ENCODE assay signal across 8 cellular contexts in the genomic region with DNA sequence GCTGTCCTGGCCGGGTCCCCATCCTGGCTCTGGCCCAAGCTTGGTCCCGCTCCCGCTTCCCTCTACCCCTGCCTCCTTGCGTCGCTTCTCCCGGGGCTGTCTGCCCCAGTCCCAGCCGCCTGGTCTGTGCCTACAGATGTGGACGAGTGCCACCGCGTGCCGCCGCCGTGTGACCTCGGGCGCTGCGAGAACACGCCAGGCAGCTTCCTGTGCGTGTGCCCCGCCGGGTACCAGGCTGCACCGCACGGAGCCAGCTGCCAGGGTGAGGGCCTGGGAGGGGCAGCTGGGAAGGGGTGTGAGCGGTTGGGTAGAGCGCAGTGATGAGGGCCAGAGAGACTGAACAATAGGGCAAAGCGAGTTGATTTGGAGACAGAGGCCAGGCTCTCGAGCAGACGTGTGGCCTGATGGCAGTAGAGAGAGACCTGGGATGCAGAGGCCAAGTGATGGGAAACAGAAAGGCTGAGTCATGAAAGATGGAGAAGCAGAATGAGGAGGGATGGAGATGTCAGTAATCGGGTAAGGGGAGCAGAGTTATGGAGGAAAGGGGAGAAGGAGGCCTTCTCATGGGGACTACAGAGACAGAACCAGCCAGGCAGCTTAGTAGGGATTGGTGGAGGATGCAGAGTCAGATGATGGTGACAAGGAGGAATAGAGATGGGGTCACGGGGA. TPM values are rescaled to one million over a fixed set of nuclear protein-coding genes. Genes with fewer than 3 reads are reported as not detected.
DNase-seq lines count a peak whose midpoint lies in the region; ATAC-seq and TF ChIP-seq lines count a peak whose summit lies in the region.

No MANE protein-coding gene starts in this region.

- peaks cover 10% of the 10 kb centered on the region for H3K36me3 Mint-ChIP-seq in activated naive CD4-positive, alpha-beta T cell treated with anti-CD3 and anti-CD28 coated beads, Interleukin-2, amount 10 ng/mL, durations not matched to agents 7 days and 5 days

- POLR2A ChIA-PET in PC-3 (lab: Charles Lee; ENCODE audit: unreplicated experiment) = no interaction called here

- no peaks in the 10 kb centered on the region for H3F3A ChIP-seq in PC-3 (ENCODE audit: low read length, unreplicated experiment)

- H3K9me3 ChIP-seq in PC-3 (ENCODE audit: low read length) (no peaks in the 10 kb centered on the region), skeletal muscle tissue (ENCODE audit: control insufficient read depth in 3 of 3, low read length in 3 of 3) (no peaks in the 10 kb centered on the region)

- no TSS peak for BruUV-seq in PC-3 (replicated peaks; lab: Mats Ljungman, UMichigan)

- no peak overlapping the region for H3K9ac ChIP-seq in PC-3 (ENCODE audit: low read length)
- peak overlapping the region; percentile 64 to 91 (median 83) for H3K9ac ChIP-seq in skeletal muscle tissue (ENCODE audit: low read depth in 1 of 3, low read length in 3 of 3)

- CTCF ChIA-PET in PC-3 (lab: Charles Lee) = no interaction called here
- CTCF ChIA-PET in activated naive CD4-positive, alpha-beta T cell treated with anti-CD3 and anti-CD28 coated beads, Interleukin-2, amount 10 ng/mL, durations not matched to agents 7 days and 5 days (lab: Charles Lee) = interaction anchor here (0.6 to 1.2 kb wide), 4 partner anchors 23 to 190 kb away, joined by 3 to 5 read pairs (median 3); no protein-coding TSS in a partner anchor

- H3K4me1 ChIP-seq in PC-3 (ENCODE audit: insufficient read depth, low read length) = peaks cover 24% of the 10 kb centered on the region
- H3K4me1 ChIP-seq in skeletal muscle tissue (ENCODE audit: control insufficient read depth in 3 of 3, insufficient read depth in 3 of 3, low read length in 3 of 3) = peaks cover 15 to 25% (median 24%) of the 10 kb centered on the region in 3 donors

- H3K27ac ChIP-seq in PC-3 (ENCODE audit: low read length) (peak overlapping the region; percentile 45), skeletal muscle tissue (ENCODE audit: low read depth, low read length) (peak overlapping the region; percentile 76)

- DNase-seq in DMS153 treated with DMSO at 0.1 percent for 48 hours (lab: John Stamatoyannopoulos, UW; ENCODE audit: unreplicated experiment) = peak; percentile 51
- no peak for DNase-seq in PC-3
- peak; percentile 69 for DNase-seq in activated naive CD4-positive, alpha-beta T cell treated with anti-CD3 and anti-CD28 coated beads, Interleukin-2, amount 10 ng/mL, durations not matched to agents 7 days and 5 days
- DNase-seq in left ventricle myocardium superior = peak; percentile 86
- no peak for DNase-seq in NK-92 (lab: John Stamatoyannopoulos, UW; ENCODE audit: unreplicated experiment)

- H3K4me1 Mint-ChIP-seq in activated naive CD4-positive, alpha-beta T cell treated with anti-CD3 and anti-CD28 coated beads, Interleukin-2, amount 10 ng/mL, durations not matched to agents 7 days and 5 days = peaks cover 94% of the 10 kb centered on the region

- intact Hi-C loops in PC-3 (cut with micrococcal nuclease) (no loop called here), left ventricle myocardium superior (cut with micrococcal nuclease) (no loop called here)

- H3K9me2 ChIP-seq in PC-3 (replicated peaks; ENCODE audit: low read length) = no peaks in the 10 kb centered on the region

- no peaks in the 10 kb centered on the region for H4K20me1 ChIP-seq in PC-3 (ENCODE audit: low read length)

- H3K4me3 ChIP-seq in PC-3 (ENCODE audit: low read length) (no peak overlapping the region), skeletal muscle tissue (ENCODE audit: low read length in 3 of 3) (peak overlapping the region; percentile 63 to 75 (median 67))

- TF ChIP-seq CTCF in PC-3 (conservative IDR thresholded peaks at IDR 0.05; ENCODE audit: low read depth, low read length) = no peak

- no peaks in the 10 kb centered on the region for H3K79me2 ChIP-seq in PC-3 (ENCODE audit: low read length)

- H3K27me3 Mint-ChIP-seq in activated naive CD4-positive, alpha-beta T cell treated with anti-CD3 and anti-CD28 coated beads, Interleukin-2, amount 10 ng/mL, durations not matched to agents 7 days and 5 days = no peaks in the 10 kb centered on the region

- H3K9me3 Mint-ChIP-seq in activated naive CD4-positive, alpha-beta T cell treated with anti-CD3 and anti-CD28 coated beads, Interleukin-2, amount 10 ng/mL, durations not matched to agents 7 days and 5 days = no peaks in the 10 kb centered on the region

- H3K4me3 Mint-ChIP-seq in activated naive CD4-positive, alpha-beta T cell treated with anti-CD3 and anti-CD28 coated beads, Interleukin-2, amount 10 ng/mL, durations not matched to agents 7 days and 5 days = peak overlapping the region; percentile 75

- ATAC-seq in PC-3 (no peak), left ventricle myocardium superior (peak; percentile 26), HG03159 (IDR thresholded peaks at IDR 0.05; ENCODE audit: unreplicated experiment) (no peak), HG02840 (IDR thresholded peaks at IDR 0.05; ENCODE audit: low FRiP score, unreplicated experiment) (no peak)

- peak overlapping the region; percentile 30; the same call in 1 of the 2 replicates for H2AFZ ChIP-seq in PC-3 (ENCODE audit: low read length)

- H3K36me3 ChIP-seq in PC-3 (ENCODE audit: low read depth, low read length) (no peaks in the 10 kb centered on the region), skeletal muscle tissue (ENCODE audit: control insufficient read depth in 3 of 3, insufficient read depth in 3 of 3, low read length in 3 of 3) (no peaks in the 10 kb centered on the region)

- peak overlapping the region; percentile 87 for H3K27ac Mint-ChIP-seq in activated naive CD4-positive, alpha-beta T cell treated with anti-CD3 and anti-CD28 coated beads, Interleukin-2, amount 10 ng/mL, durations not matched to agents 7 days and 5 days

- H3K4me2 ChIP-seq in PC-3 (ENCODE audit: low read length) = peak overlapping the region; percentile 39; the same call in 1 of the 2 replicates

- H3K27me3 ChIP-seq in PC-3 (ENCODE audit: low read length) = no peaks in the 10 kb centered on the region
- peaks cover 0 to 3% (median 0%) of the 10 kb centered on the region in 3 donors for H3K27me3 ChIP-seq in skeletal muscle tissue (ENCODE audit: control insufficient read depth in 3 of 3, insufficient read depth in 3 of 3, low read length in 3 of 3)

RNA-seq across cellular contexts. Expression of a gene that starts 9.4 kb away (rescaled TPM):
- 8.9 and 16.7 TPM in 2 replicates for total RNA-seq in PC-3 (2014; rRNA removed)
- 294 TPM for total RNA-seq in left ventricle myocardium superior
- 86.6 TPM for total RNA-seq in skeletal muscle tissue

RNA-seq across cellular contexts. Expression of a gene that starts 33.9 kb away (rescaled TPM):
- 43.0 and 63.2 TPM in 2 replicates for total RNA-seq in PC-3 (2014; rRNA removed)
- 16.4 TPM for total RNA-seq in left ventricle myocardium superior
- total RNA-seq in skeletal muscle tissue = 6.3 TPM

Comparison
In these comparisons a context has a peak if more than half of its experiments do, and no peak if none do; other contexts are left out.
1. DNase-seq: peak in DMS153 treated with DMSO at 0.1 percent for 48 hours (single experiment), activated naive CD4-positive, alpha-beta T cell treated with anti-CD3 and anti-CD28 coated beads, Interleukin-2, amount 10 ng/mL, durations not matched to agents 7 days and 5 days (single experiment) and left ventricle myocardium superior (single experiment); none in PC-3 (single experiment) and NK-92 (single experiment).